1 cellular context compared by ENCODE assay signal in genomic region chr2:98560256-98560771, GRCh38.
TF ChIP-seq lines count a peak whose summit lies in the region.

No MANE protein-coding gene starts in this region.

TF ChIP-seq in K562, 482 proteins besides CTCF, POLR2A, EP300 and RAD21 (continued from another document):
- TF ChIP-seq, protein P1, sequence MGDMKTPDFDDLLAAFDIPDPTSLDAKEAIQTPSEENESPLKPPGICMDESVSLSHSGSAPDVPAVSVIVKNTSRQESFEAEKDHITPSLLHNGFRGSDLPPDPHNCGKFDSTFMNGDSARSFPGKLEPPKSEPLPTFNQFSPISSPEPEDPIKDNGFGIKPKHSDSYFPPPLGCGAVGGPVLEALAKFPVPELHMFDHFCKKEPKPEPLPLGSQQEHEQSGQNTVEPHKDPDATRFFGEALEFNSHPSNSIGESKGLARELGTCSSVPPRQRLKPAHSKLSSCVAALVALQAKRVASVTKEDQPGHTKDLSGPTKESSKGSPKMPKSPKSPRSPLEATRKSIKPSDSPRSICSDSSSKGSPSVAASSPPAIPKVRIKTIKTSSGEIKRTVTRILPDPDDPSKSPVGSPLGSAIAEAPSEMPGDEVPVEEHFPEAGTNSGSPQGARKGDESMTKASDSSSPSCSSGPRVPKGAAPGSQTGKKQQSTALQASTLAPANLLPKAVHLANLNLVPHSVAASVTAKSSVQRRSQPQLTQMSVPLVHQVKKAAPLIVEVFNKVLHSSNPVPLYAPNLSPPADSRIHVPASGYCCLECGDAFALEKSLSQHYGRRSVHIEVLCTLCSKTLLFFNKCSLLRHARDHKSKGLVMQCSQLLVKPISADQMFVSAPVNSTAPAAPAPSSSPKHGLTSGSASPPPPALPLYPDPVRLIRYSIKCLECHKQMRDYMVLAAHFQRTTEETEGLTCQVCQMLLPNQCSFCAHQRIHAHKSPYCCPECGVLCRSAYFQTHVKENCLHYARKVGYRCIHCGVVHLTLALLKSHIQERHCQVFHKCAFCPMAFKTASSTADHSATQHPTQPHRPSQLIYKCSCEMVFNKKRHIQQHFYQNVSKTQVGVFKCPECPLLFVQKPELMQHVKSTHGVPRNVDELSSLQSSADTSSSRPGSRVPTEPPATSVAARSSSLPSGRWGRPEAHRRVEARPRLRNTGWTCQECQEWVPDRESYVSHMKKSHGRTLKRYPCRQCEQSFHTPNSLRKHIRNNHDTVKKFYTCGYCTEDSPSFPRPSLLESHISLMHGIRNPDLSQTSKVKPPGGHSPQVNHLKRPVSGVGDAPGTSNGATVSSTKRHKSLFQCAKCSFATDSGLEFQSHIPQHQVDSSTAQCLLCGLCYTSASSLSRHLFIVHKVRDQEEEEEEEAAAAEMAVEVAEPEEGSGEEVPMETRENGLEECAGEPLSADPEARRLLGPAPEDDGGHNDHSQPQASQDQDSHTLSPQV (IDR thresholded peaks at IDR 0.05): peak; percentile 92
- TF ChIP-seq, protein P2, sequence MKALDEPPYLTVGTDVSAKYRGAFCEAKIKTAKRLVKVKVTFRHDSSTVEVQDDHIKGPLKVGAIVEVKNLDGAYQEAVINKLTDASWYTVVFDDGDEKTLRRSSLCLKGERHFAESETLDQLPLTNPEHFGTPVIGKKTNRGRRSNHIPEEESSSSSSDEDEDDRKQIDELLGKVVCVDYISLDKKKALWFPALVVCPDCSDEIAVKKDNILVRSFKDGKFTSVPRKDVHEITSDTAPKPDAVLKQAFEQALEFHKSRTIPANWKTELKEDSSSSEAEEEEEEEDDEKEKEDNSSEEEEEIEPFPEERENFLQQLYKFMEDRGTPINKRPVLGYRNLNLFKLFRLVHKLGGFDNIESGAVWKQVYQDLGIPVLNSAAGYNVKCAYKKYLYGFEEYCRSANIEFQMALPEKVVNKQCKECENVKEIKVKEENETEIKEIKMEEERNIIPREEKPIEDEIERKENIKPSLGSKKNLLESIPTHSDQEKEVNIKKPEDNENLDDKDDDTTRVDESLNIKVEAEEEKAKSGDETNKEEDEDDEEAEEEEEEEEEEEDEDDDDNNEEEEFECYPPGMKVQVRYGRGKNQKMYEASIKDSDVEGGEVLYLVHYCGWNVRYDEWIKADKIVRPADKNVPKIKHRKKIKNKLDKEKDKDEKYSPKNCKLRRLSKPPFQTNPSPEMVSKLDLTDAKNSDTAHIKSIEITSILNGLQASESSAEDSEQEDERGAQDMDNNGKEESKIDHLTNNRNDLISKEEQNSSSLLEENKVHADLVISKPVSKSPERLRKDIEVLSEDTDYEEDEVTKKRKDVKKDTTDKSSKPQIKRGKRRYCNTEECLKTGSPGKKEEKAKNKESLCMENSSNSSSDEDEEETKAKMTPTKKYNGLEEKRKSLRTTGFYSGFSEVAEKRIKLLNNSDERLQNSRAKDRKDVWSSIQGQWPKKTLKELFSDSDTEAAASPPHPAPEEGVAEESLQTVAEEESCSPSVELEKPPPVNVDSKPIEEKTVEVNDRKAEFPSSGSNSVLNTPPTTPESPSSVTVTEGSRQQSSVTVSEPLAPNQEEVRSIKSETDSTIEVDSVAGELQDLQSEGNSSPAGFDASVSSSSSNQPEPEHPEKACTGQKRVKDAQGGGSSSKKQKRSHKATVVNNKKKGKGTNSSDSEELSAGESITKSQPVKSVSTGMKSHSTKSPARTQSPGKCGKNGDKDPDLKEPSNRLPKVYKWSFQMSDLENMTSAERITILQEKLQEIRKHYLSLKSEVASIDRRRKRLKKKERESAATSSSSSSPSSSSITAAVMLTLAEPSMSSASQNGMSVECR (CRISPR knock-in tag; IDR thresholded peaks at IDR 0.05): no peak
- TF ChIP-seq MAFF (IDR thresholded peaks at IDR 0.05; ENCODE audit: low read length) (peak; percentile 92), MEIS2 (IDR thresholded peaks at IDR 0.05; ENCODE audit: partially characterized antibody) (peak; percentile 55), POLR2AphosphoS5 (IDR thresholded peaks at IDR 0.05; ENCODE audit: control insufficient read depth, insufficient read depth, low read depth, low read length) (peak; percentile 32; the same call in 1 of the 2 replicates), ASH1L (IDR thresholded peaks at IDR 0.05; ENCODE audit: borderline replicate concordance, low read depth, partially characterized antibody) (no peak), FOXM1 (IDR thresholded peaks at IDR 0.05; ENCODE audit: low read depth) (peak; percentile 54; the same call in 1 of the 2 replicates), FOXM1 (CRISPR knock-in tag; IDR thresholded peaks at IDR 0.05; ENCODE audit: low read depth) (no peak), NR2C2 (CRISPR knock-in tag; IDR thresholded peaks at IDR 0.05) (no peak), NR2C2 (tag; IDR thresholded peaks at IDR 0.05) (peak; percentile 45; the same call in 1 of the 2 replicates), NFE2L1 (tag; IDR thresholded peaks at IDR 0.05; ENCODE audit: borderline replicate concordance, low read depth) (peak; percentile 60), JUN (IDR thresholded peaks at IDR 0.05; ENCODE audit: borderline replicate concordance, low read depth, low read length) (peak; percentile 39; the same call in 1 of the 2 replicates), JUN (CRISPR knock-in tag; IDR thresholded peaks at IDR 0.05; ENCODE audit: borderline replicate concordance) (no peak), ZKSCAN1 (IDR thresholded peaks at IDR 0.05; ENCODE audit: low read depth, low read length) (peak; percentile 94), TEAD1 (CRISPR knock-in tag; IDR thresholded peaks at IDR 0.05) (0 out of 4 replicates have a peak, but pooled peaks of 1 of the 2 experiments have one; percentile 37), CTBP1 (IDR thresholded peaks at IDR 0.05; ENCODE audit: borderline replicate concordance) (peak; percentile 54; the same call in 1 of the 2 replicates), LEF1 (IDR thresholded peaks at IDR 0.05) (0 out of 2 replicates have a peak, but pooled peaks have one; percentile 46), BRF2 (IDR thresholded peaks at IDR 0.05; ENCODE audit: borderline replicate concordance, insufficient read depth, insufficient read length) (no peak), ZNF197 (CRISPR knock-in tag; IDR thresholded peaks at IDR 0.05; ENCODE audit: low read depth) (no peak), ZFX (CRISPR knock-in tag; IDR thresholded peaks at IDR 0.05) (peak; percentile 39), ZNF253 (CRISPR knock-in tag; conservative IDR thresholded peaks at IDR 0.05) (no peak), MIER1 (IDR thresholded peaks at IDR 0.05; ENCODE audit: low read depth) (0 out of 2 replicates have a peak, but pooled peaks have one; percentile 19), NCOA1 (IDR thresholded peaks at IDR 0.05; ENCODE audit: low read depth) (no peak), PML (IDR thresholded peaks at IDR 0.05; ENCODE audit: low read length) (0 out of 2 replicates have a peak, but pooled peaks have one; percentile 7), TEAD4 (IDR thresholded peaks at IDR 0.05; ENCODE audit: low read length) (0 out of 2 replicates have a peak, but pooled peaks have one; percentile 20), TEAD4 (CRISPR knock-in tag; IDR thresholded peaks at IDR 0.05; ENCODE audit: borderline replicate concordance) (no peak), ZNF561 (CRISPR knock-in tag; conservative IDR thresholded peaks at IDR 0.05) (no peak), STAT6 (CRISPR knock-in tag; IDR thresholded peaks at IDR 0.05) (0 out of 2 replicates have a peak, but pooled peaks have one; percentile 43), MAX (CRISPR knock-in tag; IDR thresholded peaks at IDR 0.05) (peak; percentile 61), TBL1XR1 (IDR thresholded peaks at IDR 0.05; ENCODE audit: low read length in 2 of 2) (peak in 1 of 2 experiments; percentile 12; a peak in 1 of 4 replicates), HMG20A (CRISPR knock-in tag; conservative IDR thresholded peaks at IDR 0.05) (no peak), ZNF3 (CRISPR knock-in tag; IDR thresholded peaks at IDR 0.05) (no peak), RFX7 (CRISPR knock-in tag; IDR thresholded peaks at IDR 0.05) (no peak), ELF4 (CRISPR knock-in tag; IDR thresholded peaks at IDR 0.05) (no peak), TSC22D4 (tag; IDR thresholded peaks at IDR 0.05) (no peak), POLR2H (tag; IDR thresholded peaks at IDR 0.05; ENCODE audit: low read depth) (no peak), FOS (IDR thresholded peaks at IDR 0.05; ENCODE audit: extremely low read depth, insufficient read length) (peak; percentile 27)
- TF ChIP-seq, protein P3, sequence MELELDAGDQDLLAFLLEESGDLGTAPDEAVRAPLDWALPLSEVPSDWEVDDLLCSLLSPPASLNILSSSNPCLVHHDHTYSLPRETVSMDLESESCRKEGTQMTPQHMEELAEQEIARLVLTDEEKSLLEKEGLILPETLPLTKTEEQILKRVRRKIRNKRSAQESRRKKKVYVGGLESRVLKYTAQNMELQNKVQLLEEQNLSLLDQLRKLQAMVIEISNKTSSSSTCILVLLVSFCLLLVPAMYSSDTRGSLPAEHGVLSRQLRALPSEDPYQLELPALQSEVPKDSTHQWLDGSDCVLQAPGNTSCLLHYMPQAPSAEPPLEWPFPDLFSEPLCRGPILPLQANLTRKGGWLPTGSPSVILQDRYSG (tag; conservative IDR thresholded peaks at IDR 0.05; ENCODE audit: low read depth): no peak; the same call in 1 of the 2 replicates
- TF ChIP-seq, protein P4, sequence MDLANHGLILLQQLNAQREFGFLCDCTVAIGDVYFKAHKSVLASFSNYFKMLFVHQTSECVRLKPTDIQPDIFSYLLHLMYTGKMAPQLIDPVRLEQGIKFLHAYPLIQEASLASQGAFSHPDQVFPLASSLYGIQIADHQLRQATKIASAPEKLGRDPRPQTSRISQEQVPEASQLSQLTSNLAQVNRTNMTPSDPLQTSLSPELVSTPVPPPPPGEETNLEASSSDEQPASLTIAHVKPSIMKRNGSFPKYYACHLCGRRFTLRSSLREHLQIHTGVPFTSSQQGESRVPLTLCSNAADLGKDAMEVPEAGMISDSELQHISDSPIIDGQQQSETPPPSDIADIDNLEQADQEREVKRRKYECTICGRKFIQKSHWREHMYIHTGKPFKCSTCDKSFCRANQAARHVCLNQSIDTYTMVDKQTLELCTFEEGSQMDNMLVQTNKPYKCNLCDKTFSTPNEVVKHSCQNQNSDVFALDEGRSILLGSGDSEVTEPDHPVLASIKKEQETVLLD (IDR thresholded peaks at IDR 0.05): no peak
- TF ChIP-seq, protein P5, sequence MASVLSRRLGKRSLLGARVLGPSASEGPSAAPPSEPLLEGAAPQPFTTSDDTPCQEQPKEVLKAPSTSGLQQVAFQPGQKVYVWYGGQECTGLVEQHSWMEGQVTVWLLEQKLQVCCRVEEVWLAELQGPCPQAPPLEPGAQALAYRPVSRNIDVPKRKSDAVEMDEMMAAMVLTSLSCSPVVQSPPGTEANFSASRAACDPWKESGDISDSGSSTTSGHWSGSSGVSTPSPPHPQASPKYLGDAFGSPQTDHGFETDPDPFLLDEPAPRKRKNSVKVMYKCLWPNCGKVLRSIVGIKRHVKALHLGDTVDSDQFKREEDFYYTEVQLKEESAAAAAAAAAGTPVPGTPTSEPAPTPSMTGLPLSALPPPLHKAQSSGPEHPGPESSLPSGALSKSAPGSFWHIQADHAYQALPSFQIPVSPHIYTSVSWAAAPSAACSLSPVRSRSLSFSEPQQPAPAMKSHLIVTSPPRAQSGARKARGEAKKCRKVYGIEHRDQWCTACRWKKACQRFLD (CRISPR knock-in tag; IDR thresholded peaks at IDR 0.05): peak; percentile 68; the same call in 1 of the 2 replicates
- TF ChIP-seq, protein P6, sequence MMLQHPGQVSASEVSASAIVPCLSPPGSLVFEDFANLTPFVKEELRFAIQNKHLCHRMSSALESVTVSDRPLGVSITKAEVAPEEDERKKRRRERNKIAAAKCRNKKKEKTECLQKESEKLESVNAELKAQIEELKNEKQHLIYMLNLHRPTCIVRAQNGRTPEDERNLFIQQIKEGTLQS (IDR thresholded peaks at IDR 0.05): peak; percentile 69
- TF ChIP-seq, protein P6 (CRISPR knock-in tag; conservative IDR thresholded peaks at IDR 0.05): no peak
